Comparison of ENCODE assay signal across 29 cellular contexts in the genomic region with DNA sequence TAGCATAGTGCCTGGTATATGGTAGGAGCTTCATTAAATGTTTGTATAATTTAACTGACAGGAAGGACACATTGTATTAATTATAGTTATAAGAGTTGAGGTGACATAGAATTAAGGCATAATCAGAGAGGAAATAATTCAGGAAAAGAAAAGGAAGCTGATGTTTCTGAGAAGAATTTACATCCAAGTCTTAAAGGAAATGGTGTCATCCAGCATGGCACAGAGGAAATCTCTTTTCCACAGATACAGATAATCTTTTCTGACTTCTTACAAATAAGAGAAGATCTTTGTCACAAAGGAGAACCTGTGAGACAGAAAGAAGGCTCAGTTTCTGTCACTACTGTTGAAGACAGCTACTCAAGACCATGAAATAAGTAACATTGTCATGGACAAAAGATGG.
"Had no signal": no experiment of that assay in that cellular context is flagged by ENCODE, and none has a peak within 500 bp of the region (broad histone marks: within the 10 kb centered on the region; RNA-seq: fewer than 3 reads in every experiment).

No MANE protein-coding gene starts in this region.

- FAIRE-seq: kidney had no signal

- H3K27me3 ChIP-seq: left lung, neural progenitor cell, neutrophil, right atrium auricular region, right lobe of liver, stomach, testis, thyroid gland, transverse colon, upper lobe of left lung, vagina had no signal

- H3K4me1 ChIP-seq: neural progenitor cell, parathyroid adenoma, psoas muscle, right lobe of liver, stomach, testis, transverse colon had no signal

- H3K27ac ChIP-seq: left lung, neural progenitor cell, neutrophil, parathyroid adenoma, psoas muscle, right atrium auricular region, right lobe of liver, stomach, testis, thyroid gland, transverse colon, upper lobe of left lung, vagina had no signal

- H3K4me3 Mint-ChIP-seq: mesothelial cell of epicardium; naive B cell; natural killer cell; nephron progenitor cell; neural progenitor cell; stimulated activated naive B cell treated with anti-CD40 and anti-IgM and Interleukin-4, amounts not matched to agents 10 μg/mL and 1 μg/mL and 100 μg/mL, for 72 hours had no signal

- H3K4me3 ChIP-seq: left lung, lung, neural progenitor cell, psoas muscle, right atrium auricular region, right lobe of liver, stomach, testis, thyroid gland, transverse colon, upper lobe of left lung, vagina had no signal

- H3K36me3 ChIP-seq: left lung, neural progenitor cell, neutrophil, right atrium auricular region, right lobe of liver, stomach, thyroid gland, transverse colon, upper lobe of left lung, vagina had no signal

- ATAC-seq: left colon; left lung; natural killer cell; psoas muscle; right lobe of liver; stimulated activated naive B cell treated with anti-CD40 and anti-IgM and Interleukin-4, amounts not matched to agents 10 μg/mL and 1 μg/mL and 100 μg/mL, for 72 hours; stimulated activated naive CD8-positive, alpha-beta T cell treated with anti-CD3 and anti-CD28 coated beads, Interleukin-15, Interleukin-2, amounts not matched to agents 100 U/mL and 50 U/mL, for 24 hours had no signal

- DNase-seq: hippocampal formation; kidney; left colon; left lung; mesendoderm; naive B cell; natural killer cell; nephron progenitor cell; occipital lobe; psoas muscle; right lobe of liver; stimulated activated CD4-positive, alpha-beta T cell treated with anti-CD3 and anti-CD28 coated beads, Interleukin-12 subunit alpha, Interleukin-12 subunit beta, amount 100 ng/mL, for 4 hours; stimulated activated CD4-positive, alpha-beta T cell treated with anti-CD3 and anti-CD28 coated beads, Interleukin-15, amount 100 ng/mL, for 24 hours; stimulated activated CD4-positive, alpha-beta T cell treated with anti-CD3 and anti-CD28 coated beads, Interleukin-2, amount 100 ng/mL, for 24 hours; stimulated activated CD4-positive, alpha-beta T cell treated with anti-CD3 and anti-CD28 coated beads, Interleukin-4, amount 100 ng/mL, for 1 hour; stimulated activated naive B cell treated with anti-CD40 and anti-IgM and Interleukin-4, amounts not matched to agents 10 μg/mL and 1 μg/mL and 100 μg/mL, for 72 hours; stimulated activated naive CD8-positive, alpha-beta T cell treated with anti-CD3 and anti-CD28 coated beads, Interleukin-15, Interleukin-2, amounts not matched to agents 100 U/mL and 50 U/mL, for 24 hours; stomach; testis; thyroid gland; transverse colon; upper lobe of left lung had no signal

- H3K36me3 Mint-ChIP-seq: mesothelial cell of epicardium; naive B cell; natural killer cell; neural progenitor cell; stimulated activated naive B cell treated with anti-CD40 and anti-IgM and Interleukin-4, amounts not matched to agents 10 μg/mL and 1 μg/mL and 100 μg/mL, for 72 hours had no signal

- H3K4me1 Mint-ChIP-seq: naive B cell; natural killer cell; neural progenitor cell; stimulated activated naive B cell treated with anti-CD40 and anti-IgM and Interleukin-4, amounts not matched to agents 10 μg/mL and 1 μg/mL and 100 μg/mL, for 72 hours had no signal

- H3K27me3 Mint-ChIP-seq: naive B cell; stimulated activated naive B cell treated with anti-CD40 and anti-IgM and Interleukin-4, amounts not matched to agents 10 μg/mL and 1 μg/mL and 100 μg/mL, for 72 hours had no signal

- H3K27ac Mint-ChIP-seq: mesothelial cell of epicardium; naive B cell; natural killer cell; nephron progenitor cell; neural progenitor cell; stimulated activated naive B cell treated with anti-CD40 and anti-IgM and Interleukin-4, amounts not matched to agents 10 μg/mL and 1 μg/mL and 100 μg/mL, for 72 hours had no signal

- H3K9me3 Mint-ChIP-seq: mesothelial cell of epicardium; nephron progenitor cell; stimulated activated naive B cell treated with anti-CD40 and anti-IgM and Interleukin-4, amounts not matched to agents 10 μg/mL and 1 μg/mL and 100 μg/mL, for 72 hours had no signal

- H3K9me3 ChIP-seq: left lung, neutrophil, psoas muscle, right atrium auricular region, stomach, testis, thyroid gland, transverse colon, upper lobe of left lung, vagina had no signal
